ENCODE assay signal across 1 cellular context in the genomic region with DNA sequence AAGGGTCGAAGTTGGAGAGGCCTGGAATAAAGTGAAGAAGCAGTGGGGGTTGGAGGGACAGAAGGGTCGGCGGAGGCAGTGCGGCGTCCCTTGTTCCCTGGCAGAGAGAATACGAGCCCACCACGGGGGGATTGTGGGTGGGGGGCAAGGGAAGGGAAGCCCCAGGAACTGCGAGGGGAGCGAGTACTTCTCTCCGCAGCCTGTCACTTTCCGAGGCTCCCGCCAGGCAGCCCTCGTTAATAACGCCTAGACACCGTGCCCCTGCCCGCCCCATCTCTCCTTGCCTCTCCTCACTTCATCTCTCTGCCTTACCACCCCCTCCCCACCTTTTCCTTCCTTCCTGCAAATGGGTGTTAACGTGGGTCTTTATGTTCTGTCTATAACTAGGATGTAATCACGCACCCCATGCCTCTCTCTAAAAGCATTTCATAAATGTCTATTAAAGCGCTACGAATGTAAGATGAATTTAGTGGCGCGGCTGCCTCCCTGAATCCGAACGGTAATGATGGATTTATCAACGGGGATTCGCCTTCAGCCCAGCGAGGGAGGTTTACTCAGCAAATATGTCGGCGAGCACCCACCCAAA.
TF ChIP-seq lines count a peak whose summit lies in the region.

No MANE protein-coding gene starts in this region.

TF ChIP-seq in H1, 55 proteins besides CTCF, POLR2A, EP300 and RAD21:
- TF ChIP-seq ASH2L (IDR thresholded peaks at IDR 0.05; ENCODE audit: low read length) (no peak), CEBPB (IDR thresholded peaks at IDR 0.05; ENCODE audit: low read depth, low read length) (no peak), KDM4A (IDR thresholded peaks at IDR 0.05; ENCODE audit: low read depth, low read length, severe bottlenecking) (peak; percentile 21)
- TF ChIP-seq, protein P1, sequence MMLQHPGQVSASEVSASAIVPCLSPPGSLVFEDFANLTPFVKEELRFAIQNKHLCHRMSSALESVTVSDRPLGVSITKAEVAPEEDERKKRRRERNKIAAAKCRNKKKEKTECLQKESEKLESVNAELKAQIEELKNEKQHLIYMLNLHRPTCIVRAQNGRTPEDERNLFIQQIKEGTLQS (IDR thresholded peaks at IDR 0.05; ENCODE audit: insufficient read depth, low read depth, low read length) = no peak
